Comparison of ENCODE assay signal across 28 cellular contexts in the genomic region with DNA sequence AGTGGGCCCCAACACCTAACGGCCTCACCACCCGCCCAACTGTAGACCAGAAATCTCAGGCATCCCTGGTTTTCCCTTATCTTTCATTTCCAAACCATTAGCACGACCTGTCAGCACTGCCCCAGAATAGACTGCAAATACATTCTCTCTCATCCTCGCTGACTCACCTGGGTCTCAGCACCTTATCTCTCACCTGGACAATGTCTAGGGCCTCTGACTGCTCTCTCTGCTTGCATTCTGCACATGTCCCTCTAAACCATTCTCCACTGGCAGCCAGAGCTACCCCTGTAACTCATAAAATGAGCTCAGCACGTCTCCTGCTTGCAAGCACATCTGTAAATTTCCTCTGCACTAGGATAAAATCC. TPM values are rescaled to one million over a fixed set of nuclear protein-coding genes. Genes with fewer than 3 reads are reported as not detected.
A peak's percentile ranks its signal among the peaks of the same experiment; 100 is the strongest.
DNase-seq lines count a peak whose midpoint lies in the region; ATAC-seq and TF ChIP-seq lines count a peak whose summit lies in the region.
"Had no signal": no experiment of that assay in that cellular context is flagged by ENCODE, and none has a peak within 500 bp of the region (broad histone marks: within the 10 kb centered on the region; RNA-seq: fewer than 3 reads in every experiment).

No MANE protein-coding gene starts in this region.

- H3K27me3 ChIP-seq in hepatocyte (no peaks in the 10 kb centered on the region), skeletal muscle tissue (ENCODE audit: control insufficient read depth in 3 of 3, insufficient read depth in 3 of 3, low read length in 3 of 3) (no peaks in the 10 kb centered on the region)
- H3K27me3 ChIP-seq: adrenal gland; BLaER1 treated with 17β-estradiol and CSF1 and Interleukin-3, amounts not matched to agents 10 nM and 100 nM; gastroesophageal sphincter; left lung; sigmoid colon had no signal

- peak overlapping the region in 1 of 3 donors; percentile 57 for H3K9ac ChIP-seq in skeletal muscle tissue (ENCODE audit: low read depth in 1 of 3, low read length in 3 of 3)
- H3K9ac ChIP-seq: BLaER1 treated with 17β-estradiol and CSF1 and Interleukin-3, amounts not matched to agents 10 nM and 100 nM; KMS-11 had no signal

- H3K4me1 ChIP-seq in hepatocyte (ENCODE audit: insufficient read depth) (peaks cover 36% of the 10 kb centered on the region), skeletal muscle tissue (ENCODE audit: control insufficient read depth in 3 of 3, insufficient read depth in 3 of 3, low read length in 3 of 3) (peaks cover 63 to 89% (median 87%) of the 10 kb centered on the region in 3 donors)
- H3K4me1 ChIP-seq: left lung had no signal

- ATAC-seq in GM21367 (IDR thresholded peaks at IDR 0.05; ENCODE audit: unreplicated experiment), result no peak
- ATAC-seq in activated CD4-positive, CD25-positive, alpha-beta regulatory T cell treated with anti-CD3 and anti-CD28 coated beads, Interleukin-2, amount 50 U/mL, for 24 hours, result no peak
- ATAC-seq: activated CD8-positive, alpha-beta T cell treated with anti-CD3 and anti-CD28 coated beads for 36 hours; gastroesophageal sphincter; left lung had no signal

- H3K79me2 ChIP-seq in hepatocyte, result no peaks in the 10 kb centered on the region

- WGBS in hepatocyte (ENCODE audit: low lambda C conversion rate, missing lambda C conversion rate), result 32% methylated on average over 5 of the region's 5 CpGs

- H3K4me3 ChIP-seq in hepatocyte (no peak overlapping the region), skeletal muscle tissue (ENCODE audit: low read length in 3 of 3) (peak overlapping the region in 1 of 3 donors; percentile 14)
- H3K4me3 ChIP-seq: adrenal gland; BLaER1 treated with 17β-estradiol and CSF1 and Interleukin-3, amounts not matched to agents 10 nM and 100 nM; gastroesophageal sphincter; left lung; sigmoid colon had no signal

- peak overlapping the region; percentile 22 for H3K4me2 ChIP-seq in hepatocyte
- H3K4me2 ChIP-seq: BLaER1 treated with 17β-estradiol and CSF1 and Interleukin-3, amounts not matched to agents 10 nM and 100 nM; KMS-11 had no signal

- H3K36me3 ChIP-seq in hepatocyte (replicated peaks; ENCODE audit: insufficient read depth, low read depth) (no peaks in the 10 kb centered on the region), skeletal muscle tissue (ENCODE audit: control insufficient read depth in 3 of 3, insufficient read depth in 3 of 3, low read length in 3 of 3) (peaks cover 5 to 10% (median 6%) of the 10 kb centered on the region in 3 donors)
- H3K36me3 ChIP-seq: adrenal gland, left lung, sigmoid colon had no signal

- H3K9me3 ChIP-seq in hepatocyte (ENCODE audit: low read depth), result no peaks in the 10 kb centered on the region
- H3K9me3 ChIP-seq in skeletal muscle tissue (ENCODE audit: control insufficient read depth in 3 of 3, low read length in 3 of 3), result no peaks in the 10 kb centered on the region
- H3K9me3 ChIP-seq: adrenal gland, gastroesophageal sphincter, left lung, sigmoid colon had no signal

- H3K9me2 ChIP-seq in hepatocyte (replicated peaks; ENCODE audit: insufficient read depth), result no peaks in the 10 kb centered on the region

- no peaks in the 10 kb centered on the region for H4K20me1 ChIP-seq in hepatocyte (ENCODE audit: insufficient read depth, poor library complexity, severe bottlenecking)
- H4K20me1 ChIP-seq: BLaER1 treated with 17β-estradiol and CSF1 and Interleukin-3, amounts not matched to agents 10 nM and 100 nM had no signal

- peak overlapping the region; percentile 91 for H3K27ac ChIP-seq in angular gyrus (ENCODE audit: low read depth, low read length)
- H3K27ac ChIP-seq in hepatocyte, result peak overlapping the region; percentile 80
- H3K27ac ChIP-seq in skeletal muscle tissue (ENCODE audit: low read depth, low read length), result peak overlapping the region; percentile 48
- H3K27ac ChIP-seq: BLaER1 treated with 17β-estradiol and CSF1 and Interleukin-3, amounts not matched to agents 10 nM and 100 nM; gastroesophageal sphincter; KMS-11; left lung; sigmoid colon had no signal

- no peak overlapping the region for H2AFZ ChIP-seq in hepatocyte

- TF ChIP-seq CTCF in hepatocyte (IDR thresholded peaks at IDR 0.05; ENCODE audit: poor library complexity), result no peak

- DNase-seq in HT-29 (ENCODE audit: low spot score) (peak; percentile 22), hepatocyte (ENCODE audit: low spot score) (peak; percentile 70), putamen (ENCODE audit: low spot score) (no peak)
- DNase-seq: activated CD8-positive, alpha-beta memory T cell treated with anti-CD3 and anti-CD28 coated beads, Interleukin-2, amount 50 U/mL, for 48 hours; activated CD8-positive, alpha-beta T cell treated with anti-CD3 and anti-CD28 coated beads for 36 hours; activated naive CD4-positive, alpha-beta T cell treated with anti-CD3 and anti-CD28 coated beads for 36 hours; adrenal gland; cortex of kidney; H9; hypothalamus; left lung; MM.1S; NCI-H1417; NCI-H2029; NCI-H526; NK-92 treated with Interleukin-12 subunit alpha and Interleukin-12 subunit beta, amount 100 ng/mL, for 24 hours; SHP77; sigmoid colon; stimulated activated CD4-positive, alpha-beta T cell treated with anti-CD3 and anti-CD28 coated beads, Interleukin-4, amount 100 ng/mL, for 1 hour; T-helper 2 cell had no signal

RNA-seq across cellular contexts. Expression of a gene that starts 12.7 kb away (rescaled TPM):
- total RNA-seq in HT-29 (2014; rRNA removed; shearing (Covaris generic)), result 0.44 TPM in 1 of 2 replicates, not detected in the other
- total RNA-seq in hepatocyte (5.0 and 5.5 TPM in 2 replicates), skeletal muscle tissue (92.9 TPM)
- polyA plus RNA-seq in hepatocyte, result 5.3 and 7.8 TPM in 2 replicates
- total RNA-seq: activated CD8-positive, alpha-beta T cell treated with anti-CD3 and anti-CD28 coated beads for 36 hours; activated naive CD4-positive, alpha-beta T cell treated with anti-CD3 and anti-CD28 coated beads for 36 hours; activated T-helper 1 cell treated with anti-CD3 and anti-CD28 coated beads, Interleukin-12 subunit alpha, Interleukin-12 subunit beta, Interleukin-2, Interleukin-4 antibody, amounts not matched to agents 30 ng/mL and 10 ng/mL and 1 ng/mL, durations not matched to agents 14 hours and 24 hours and 36 hours had no signal

RNA-seq across cellular contexts. Expression of a gene that starts 55.5 kb away (rescaled TPM):
- 10.3 and 11.2 TPM in 2 replicates for total RNA-seq in HT-29 (2014; rRNA removed; shearing (Covaris generic))
- total RNA-seq in hepatocyte (33.7 and 35.2 TPM in 2 replicates), skeletal muscle tissue (16.2 TPM)
- polyA plus RNA-seq in hepatocyte, result 22.8 and 28.2 TPM in 2 replicates

Comparison
In these comparisons a context has a peak if more than half of its experiments do, and no peak if none do; other contexts are left out.
1. RNA of a gene that starts 12.7 kb away (total RNA-seq): 92.9 TPM in skeletal muscle tissue (single experiment); 5.0 to 5.5 TPM in hepatocyte and 0.44 TPM in HT-29; every median in the first group is over 10 times any median in the second.
2. Peak in every context shown above with its lines, with median percentiles within 50 percentile points of each other: H3K27ac ChIP-seq.